ENCODE assay signal across 33 cellular contexts in genomic region chr3:112693186-112693585, GRCh38. TPM values are rescaled to one million over a fixed set of nuclear protein-coding genes. Genes with fewer than 3 reads are reported as not detected.
"Had no signal": no experiment of that assay in that cellular context is flagged by ENCODE, and none has a peak within 500 bp of the region (broad histone marks: within the 10 kb centered on the region; RNA-seq: fewer than 3 reads in every experiment).

No MANE protein-coding gene starts in this region.

- H3K27ac ChIP-seq: breast epithelium, gastroesophageal sphincter, hepatocyte, ovary, prostate gland, upper lobe of left lung, vagina had no signal

- H3K4me2 ChIP-seq: hepatocyte, smooth muscle cell had no signal

- DNase-seq: activated CD4-positive, alpha-beta memory T cell treated with anti-CD3 and anti-CD28 coated beads, Interleukin-2, amount 10 ng/mL, durations not matched to agents 7 days and 5 days; activated CD4-positive, alpha-beta T cell treated with anti-CD3 and anti-CD28 coated beads for 1 hour; activated CD4-positive, alpha-beta T cell treated with anti-CD3 and anti-CD28 coated beads, Interleukin-2, amount 10 ng/mL, durations not matched to agents 7 days and 5 days; activated CD8-positive, alpha-beta memory T cell treated with anti-CD3 and anti-CD28 coated beads, Interleukin-2, amount 50 U/mL, for 48 hours; activated gamma-delta T cell; activated naive CD8-positive, alpha-beta T cell treated with anti-CD3 and anti-CD28 coated beads, Interleukin-2, amount 50 U/mL, for 24 hours; activated T-cell treated with anti-CD3 and anti-CD28 coated beads, Interleukin-2, amount 50 U/mL, for 24 hours; amygdala; central memory CD4-positive, alpha-beta T cell; effector CD8-positive, alpha-beta T cell; mammary epithelial cell; naive B cell; nephron progenitor cell; ovary; stimulated activated CD4-positive, alpha-beta T cell treated with anti-CD3 and anti-CD28 coated beads, Interleukin-1b, Interleukin-23, amount 100 ng/mL, for 48 hours; stimulated activated CD4-positive, alpha-beta T cell treated with anti-CD3 and anti-CD28 coated beads, Interleukin-4, amount 100 ng/mL, for 4 hours; stimulated activated CD8-positive, alpha-beta memory T cell treated with anti-CD3 and anti-CD28 coated beads, Interleukin-4, amount 100 ng/mL, for 48 hours; stimulated activated naive CD8-positive, alpha-beta T cell treated with anti-CD3 and anti-CD28 coated beads, Interleukin-15, amount 100 ng/mL, for 72 hours; substantia nigra; T-helper 17 cell; T1000; upper lobe of left lung had no signal

- H3K4me1 ChIP-seq: breast epithelium, prostate gland, upper lobe of left lung had no signal

- H3K9me3 Mint-ChIP-seq: activated naive CD4-positive, alpha-beta T cell treated with anti-CD3 and anti-CD28 coated beads, Interleukin-2, amount 50 U/mL, for 24 hours; activated naive CD8-positive, alpha-beta T cell treated with anti-CD3 and anti-CD28 coated beads, Interleukin-2, amount 50 U/mL, for 24 hours; activated T-cell treated with anti-CD3 and anti-CD28 coated beads, Interleukin-2, amount 50 U/mL, for 24 hours; stimulated activated memory B cell treated with anti-CD40 and anti-IgM and Interleukin-4, amounts not matched to agents 10 μg/mL and 1 μg/mL and 100 μg/mL, for 72 hours had no signal

- ATAC-seq: activated naive CD8-positive, alpha-beta T cell treated with anti-CD3 and anti-CD28 coated beads, Interleukin-2, amount 50 U/mL, for 24 hours; gastroesophageal sphincter; left colon; stimulated activated memory B cell treated with anti-CD40 and anti-IgM and Interleukin-4, amounts not matched to agents 10 μg/mL and 1 μg/mL and 100 μg/mL, for 72 hours; stimulated activated naive CD8-positive, alpha-beta T cell treated with anti-CD3 and anti-CD28 coated beads, Interleukin-15, amount 100 ng/mL, for 72 hours; T-helper 17 cell; WTC11 had no signal

- H3K4me3 Mint-ChIP-seq: activated CD4-positive, alpha-beta memory T cell treated with anti-CD3 and anti-CD28 coated beads, Interleukin-2, amount 10 ng/mL, durations not matched to agents 7 days and 5 days; activated CD4-positive, alpha-beta T cell treated with anti-CD3 and anti-CD28 coated beads, Interleukin-2, amount 10 ng/mL, durations not matched to agents 7 days and 5 days; activated naive CD4-positive, alpha-beta T cell treated with anti-CD3 and anti-CD28 coated beads, Interleukin-2, amount 50 U/mL, for 24 hours; activated naive CD8-positive, alpha-beta T cell treated with anti-CD3 and anti-CD28 coated beads, Interleukin-2, amount 50 U/mL, for 24 hours; activated T-cell treated with anti-CD3 and anti-CD28 coated beads, Interleukin-2, amount 50 U/mL, for 24 hours; mesothelial cell of epicardium; naive B cell; stimulated activated memory B cell treated with anti-CD40 and anti-IgM and Interleukin-4, amounts not matched to agents 10 μg/mL and 1 μg/mL and 100 μg/mL, for 72 hours; stimulated activated naive CD8-positive, alpha-beta T cell treated with anti-CD3 and anti-CD28 coated beads, Interleukin-15, amount 100 ng/mL, for 72 hours; T-helper 17 cell; WTC11 had no signal

- H3K36me3 ChIP-seq: breast epithelium, gastroesophageal sphincter, ovary, prostate gland, upper lobe of left lung, vagina had no signal

- H3K27me3 ChIP-seq: breast epithelium, gastroesophageal sphincter, hepatocyte, ovary, upper lobe of left lung, vagina had no signal

- H3K36me3 Mint-ChIP-seq: activated naive CD4-positive, alpha-beta T cell treated with anti-CD3 and anti-CD28 coated beads, Interleukin-2, amount 50 U/mL, for 24 hours; mesothelial cell of epicardium; naive B cell; stimulated activated memory B cell treated with anti-CD40 and anti-IgM and Interleukin-4, amounts not matched to agents 10 μg/mL and 1 μg/mL and 100 μg/mL, for 72 hours had no signal

- H2AFZ ChIP-seq: hepatocyte had no signal

- H3K27me3 Mint-ChIP-seq: activated CD4-positive, alpha-beta T cell treated with anti-CD3 and anti-CD28 coated beads, Interleukin-2, amount 10 ng/mL, durations not matched to agents 7 days and 5 days; activated naive CD4-positive, alpha-beta T cell treated with anti-CD3 and anti-CD28 coated beads, Interleukin-2, amount 50 U/mL, for 24 hours; activated naive CD8-positive, alpha-beta T cell treated with anti-CD3 and anti-CD28 coated beads, Interleukin-2, amount 50 U/mL, for 24 hours; activated T-cell treated with anti-CD3 and anti-CD28 coated beads, Interleukin-2, amount 50 U/mL, for 24 hours; stimulated activated memory B cell treated with anti-CD40 and anti-IgM and Interleukin-4, amounts not matched to agents 10 μg/mL and 1 μg/mL and 100 μg/mL, for 72 hours had no signal

- H3K4me3 ChIP-seq: breast epithelium, gastroesophageal sphincter, hepatocyte, ovary, prostate gland, smooth muscle cell, upper lobe of left lung, vagina had no signal

- H3K9me3 ChIP-seq: breast epithelium, gastroesophageal sphincter, ovary, prostate gland, upper lobe of left lung, vagina had no signal

- H3K79me2 ChIP-seq: hepatocyte had no signal

- H3K27ac Mint-ChIP-seq: activated CD4-positive, alpha-beta memory T cell treated with anti-CD3 and anti-CD28 coated beads, Interleukin-2, amount 10 ng/mL, durations not matched to agents 7 days and 5 days; activated CD4-positive, alpha-beta T cell treated with anti-CD3 and anti-CD28 coated beads, Interleukin-2, amount 10 ng/mL, durations not matched to agents 7 days and 5 days; activated naive CD4-positive, alpha-beta T cell treated with anti-CD3 and anti-CD28 coated beads, Interleukin-2, amount 50 U/mL, for 24 hours; activated naive CD8-positive, alpha-beta T cell treated with anti-CD3 and anti-CD28 coated beads, Interleukin-2, amount 50 U/mL, for 24 hours; activated T-cell treated with anti-CD3 and anti-CD28 coated beads, Interleukin-2, amount 50 U/mL, for 24 hours; mesothelial cell of epicardium; nephron progenitor cell; stimulated activated memory B cell treated with anti-CD40 and anti-IgM and Interleukin-4, amounts not matched to agents 10 μg/mL and 1 μg/mL and 100 μg/mL, for 72 hours; stimulated activated naive CD8-positive, alpha-beta T cell treated with anti-CD3 and anti-CD28 coated beads, Interleukin-15, amount 100 ng/mL, for 72 hours; T-helper 17 cell had no signal

RNA-seq across cellular contexts. Expression of gene CCDC80, which starts 52.2 kb away (rescaled TPM):
- total RNA-seq: activated CD4-positive, alpha-beta T cell treated with anti-CD3 and anti-CD28 coated beads, Interleukin-2, amount 10 ng/mL, durations not matched to agents 7 days and 5 days; T-helper 17 cell had no signal
